In the genomic region with DNA sequence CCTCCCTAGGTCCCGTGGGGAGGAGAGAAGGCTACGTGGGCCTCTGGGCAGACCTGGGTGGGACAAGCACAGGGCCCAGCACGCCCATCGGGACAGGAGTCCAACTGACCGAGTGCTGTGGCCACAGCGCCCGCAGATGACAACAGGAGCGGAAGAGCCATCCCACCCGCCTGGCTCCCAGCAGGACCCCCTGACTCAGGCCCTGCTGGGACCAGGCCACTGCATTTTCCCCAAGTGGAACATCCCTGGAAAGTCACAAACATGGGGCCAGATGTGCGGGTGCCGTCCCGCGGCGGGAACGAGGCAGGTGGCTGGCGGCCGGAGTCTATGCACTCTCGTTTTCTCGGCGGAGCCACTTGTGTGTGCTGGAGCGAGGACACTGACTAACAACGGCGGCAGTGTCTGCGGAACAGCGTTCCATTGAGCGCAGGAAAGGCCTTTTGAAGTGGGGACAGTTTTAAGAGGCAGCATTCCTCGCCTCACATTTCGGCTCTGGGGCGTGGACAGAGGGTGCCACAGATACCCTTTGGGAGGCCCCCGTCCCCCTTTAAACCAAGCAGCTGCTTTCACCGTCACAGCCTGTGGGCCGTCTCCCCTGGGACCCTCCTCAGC, we compare ENCODE assay signal across 22 cellular contexts.
DNase-seq lines count a peak whose midpoint lies in the region.
"Had no signal": no experiment of that assay in that cellular context is flagged by ENCODE, and none has a peak within 500 bp of the region (broad histone marks: within the 10 kb centered on the region; RNA-seq: fewer than 3 reads in every experiment).

No MANE protein-coding gene starts in this region.

- WGBS in neuronal stem cell (ENCODE audit: extremely low coverage in 2 of 2, insufficient read length in 2 of 2, insufficient replicate concordance in 1 of 2), 2 donors: no CpG with 5 or more reads among the region's 32 CpGs

- peak overlapping the region; percentile 64 for H3K14ac ChIP-seq in neuronal stem cell (ENCODE audit: low read length)

- peak overlapping the region; percentile 81 for H4K91ac ChIP-seq in neuronal stem cell (ENCODE audit: low read depth, low read length, poor library complexity)

- peak overlapping the region; percentile 23; the same call in 1 of the 2 replicates for H3K27ac ChIP-seq in BLaER1
- H3K27ac ChIP-seq in neuronal stem cell (replicated peaks; ENCODE audit: low read length): no peak overlapping the region
- H3K27ac ChIP-seq: C4-2B, Peyer's patch had no signal

- H4K8ac ChIP-seq in neuronal stem cell (ENCODE audit: low read depth, low read length): peak overlapping the region; percentile 57

- peak overlapping the region; percentile 43; the same call in 1 of the 2 replicates for H3K4me3 ChIP-seq in BLaER1
- H3K4me3 ChIP-seq in neuronal stem cell (ENCODE audit: low read length in 2 of 2): no peak overlapping the region
- H3K4me3 ChIP-seq: K562, Peyer's patch had no signal

- H2BK5ac ChIP-seq in neuronal stem cell (ENCODE audit: low read length): no peak overlapping the region

- H2AK5ac ChIP-seq in neuronal stem cell (ENCODE audit: low read depth, low read length): peak overlapping the region; percentile 77

- DNase-seq in COLO668 (lab: John Stamatoyannopoulos, UW; ENCODE audit: unreplicated experiment): peak; percentile 21
- DNase-seq in SW480 (ENCODE audit: low spot score): peak; percentile 93
- no peak for DNase-seq in neuronal stem cell (ENCODE audit: low spot score)
- DNase-seq in NCI-H1417 treated with DMSO at 0.1 percent for 48 hours (lab: John Stamatoyannopoulos, UW): no peak
- DNase-seq in activated effector memory CD4-positive, alpha-beta T cell treated with Interleukin-2 at 50 U/mL for 16 hours: no peak
- DNase-seq in RPMI8226: no peak
- DNase-seq in iPS-NIHi11 (ENCODE audit: low spot score): no peak
- DNase-seq: CD8-positive, alpha-beta memory T cell; DMS53; H7; MM.1S; NCI-H1048; NCI-H1436 treated with DMSO at 0.1 percent for 48 hours; NCI-H1930; NCI-H2171; NCI-H345; NCI-H524; NCI-H82; Peyer's patch had no signal

- H3K9ac ChIP-seq in BLaER1: peak overlapping the region; percentile 23; the same call in 1 of the 2 replicates
- H3K9ac ChIP-seq in neuronal stem cell (ENCODE audit: low read depth, low read length, poor library complexity): peak overlapping the region; percentile 30

- no peak overlapping the region for H3K4ac ChIP-seq in neuronal stem cell (ENCODE audit: low read length)

- peak overlapping the region; percentile 77 for H3K23ac ChIP-seq in neuronal stem cell (ENCODE audit: low read depth, low read length, poor library complexity)

- H3K4me2 ChIP-seq in BLaER1: peak overlapping the region; percentile 89
- no peak overlapping the region for H3K4me2 ChIP-seq in neuronal stem cell (ENCODE audit: insufficient read depth, low read length, poor library complexity, severe bottlenecking)

- no peak overlapping the region for H2BK120ac ChIP-seq in neuronal stem cell (ENCODE audit: low read depth, low read length)

- H3K9me3 ChIP-seq in BLaER1: no peaks in the 10 kb centered on the region
- no peaks in the 10 kb centered on the region for H3K9me3 ChIP-seq in neuronal stem cell (replicated peaks in 1 of 2; ENCODE audit: control insufficient read depth in 2 of 2, insufficient read depth in 1 of 2, low read depth in 1 of 2, low read length in 2 of 2)
- H3K9me3 ChIP-seq: Peyer's patch had no signal

- H3K36me3 ChIP-seq in BLaER1 (no peaks in the 10 kb centered on the region), neuronal stem cell (replicated peaks in 1 of 2; ENCODE audit: control insufficient read depth in 2 of 2, insufficient read depth in 2 of 2, low read length in 2 of 2) (no peaks in the 10 kb centered on the region)
- H3K36me3 ChIP-seq: Peyer's patch had no signal

- H2BK12ac ChIP-seq in neuronal stem cell (ENCODE audit: low read length): peak overlapping the region; percentile 88

- H2BK15ac ChIP-seq in neuronal stem cell (ENCODE audit: low read length): peak overlapping the region; percentile 52

- H3K27me3 ChIP-seq in BLaER1 (peaks cover 78% of the 10 kb centered on the region), neuronal stem cell (ENCODE audit: control insufficient read depth in 3 of 3, insufficient read depth in 3 of 3, low read depth in 1 of 3, low read length in 3 of 3) (peaks cover 0 to 90% (median 2%) of the 10 kb centered on the region in 3 experiments)
- H3K27me3 ChIP-seq: Peyer's patch had no signal

- peaks cover 62% of the 10 kb centered on the region for H4K20me1 ChIP-seq in BLaER1

- peaks cover 84% of the 10 kb centered on the region for H3K4me1 ChIP-seq in BLaER1
- peaks cover 0 to 21% of the 10 kb centered on the region in 2 donors for H3K4me1 ChIP-seq in neuronal stem cell (ENCODE audit: control insufficient read depth in 2 of 2, insufficient read depth in 1 of 2, low read depth in 1 of 2, low read length in 2 of 2)
- H3K4me1 ChIP-seq: Peyer's patch had no signal

- H2AFZ ChIP-seq in neuronal stem cell (ENCODE audit: low read length): no peak overlapping the region

- H3K79me1 ChIP-seq in neuronal stem cell (ENCODE audit: low read depth, low read length): peaks cover 3% of the 10 kb centered on the region

- peak overlapping the region; percentile 24 for H3K18ac ChIP-seq in neuronal stem cell (ENCODE audit: low read length)

Comparison
In these comparisons a context has a peak if more than half of its experiments do, and no peak if none do; other contexts are left out.
1. DNase-seq: peak in COLO668 (single experiment) and SW480 (single experiment); none in neuronal stem cell (single experiment), NCI-H1417 treated with DMSO at 0.1 percent for 48 hours (single experiment), activated effector memory CD4-positive, alpha-beta T cell treated with Interleukin-2 at 50 U/mL for 16 hours (single experiment), RPMI8226 (single experiment) and iPS-NIHi11 (single experiment).